ENCODE assay signal across 8 cellular contexts in the genomic region with DNA sequence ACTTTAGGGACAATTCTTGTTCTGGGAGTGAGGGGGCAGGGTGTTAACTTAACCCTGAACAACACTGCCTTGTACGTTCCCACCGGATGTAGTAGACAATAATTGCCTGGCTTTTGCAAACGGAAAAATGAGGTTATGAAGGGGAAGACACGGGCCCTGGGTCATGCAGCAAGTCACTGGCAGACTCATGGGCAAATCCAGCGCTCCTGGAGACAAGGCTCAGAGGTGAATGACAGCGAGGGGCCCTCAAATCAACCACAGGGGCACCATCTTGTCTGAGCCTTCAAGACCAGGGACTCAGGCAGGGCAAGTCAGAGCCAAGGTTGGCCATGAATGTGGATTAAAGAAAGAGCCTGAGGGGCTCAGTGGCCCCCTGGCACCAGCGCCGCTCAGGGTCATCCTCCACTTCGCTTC. TPM values are rescaled to one million over a fixed set of nuclear protein-coding genes. Genes with fewer than 3 reads are reported as not detected.
DNase-seq lines count a peak whose midpoint lies in the region; ATAC-seq and TF ChIP-seq lines count a peak whose summit lies in the region.

No MANE protein-coding gene starts in this region.

- ATAC-seq in GM21786 (IDR thresholded peaks at IDR 0.05; ENCODE audit: unreplicated experiment) (no peak), GM21390 (IDR thresholded peaks at IDR 0.05; ENCODE audit: unreplicated experiment) (no peak)

- H3K4me3 ChIP-seq in GM12864 (ENCODE audit: low read depth, low read length) (peak overlapping the region; percentile 82), SJSA1 (no peak overlapping the region; the same call in 1 of the 2 replicates), rectal smooth muscle tissue (ENCODE audit: low read length) (peak overlapping the region; percentile 95), lower leg skin (ENCODE audit: low read depth, poor library complexity, severe bottlenecking) (no peak overlapping the region)
- H3K4me3 ChIP-seq in effector memory CD4-positive, alpha-beta T cell (ENCODE audit: insufficient read depth, low read depth, low read length, poor library complexity, severe bottlenecking) = peak overlapping the region; percentile 99

- H3K4me1 ChIP-seq in SJSA1 (replicated peaks) (peaks cover 61% of the 10 kb centered on the region), rectal smooth muscle tissue (ENCODE audit: control insufficient read depth, insufficient read depth, low read length) (peaks cover 19% of the 10 kb centered on the region)
- H3K4me1 ChIP-seq in effector memory CD4-positive, alpha-beta T cell (ENCODE audit: control insufficient read depth, insufficient read depth, low read length, poor library complexity, severe bottlenecking) = peaks cover 62% of the 10 kb centered on the region

- TF ChIP-seq CTCF in GM12864 (IDR thresholded peaks at IDR 0.05; ENCODE audit: low read depth, low read length, missing control alignments) (no peak), lower leg skin (IDR thresholded peaks at IDR 0.05) (no peak)

- DNase-seq in GM12864 (ENCODE audit: low read depth) = no peak
- no peak for DNase-seq in SJSA1 (ENCODE audit: low read depth in 1 of 2, low spot score in 2 of 2)
- DNase-seq in effector memory CD4-positive, alpha-beta T cell = no peak
- DNase-seq in lower leg skin (ENCODE audit: low spot score in 2 of 2) = no peak
- DNase-seq in COLO829 (ENCODE audit: low spot score) = no peak

- no peak for TF ChIP-seq POLR2A in lower leg skin (IDR thresholded peaks at IDR 0.05)

- intact Hi-C loops in lower leg skin (cut with DNase I; ENCODE audit: low total_unique reads) = no loop called here

- peak overlapping the region; percentile 84 for H3K27ac ChIP-seq in SJSA1
- H3K27ac ChIP-seq in effector memory CD4-positive, alpha-beta T cell (ENCODE audit: insufficient read depth, low read length, poor library complexity, severe bottlenecking) = peak overlapping the region; percentile 83
- peak overlapping the region; percentile 9 for H3K27ac ChIP-seq in rectal smooth muscle tissue (ENCODE audit: low read depth, low read length)

- 67 to 78% methylated on average over 9 of the region's 9 CpGs for WGBS in lower leg skin, 2 donors

- H3K9me3 ChIP-seq in SJSA1 (replicated peaks) = 0 out of 2 replicates have a peak, but pooled peaks cover 3% of the 10 kb centered on the region
- H3K9me3 ChIP-seq in effector memory CD4-positive, alpha-beta T cell (ENCODE audit: control insufficient read depth, low read length) = no peaks in the 10 kb centered on the region

- no peaks in the 10 kb centered on the region for H3K27me3 ChIP-seq in SJSA1 (replicated peaks)
- H3K27me3 ChIP-seq in effector memory CD4-positive, alpha-beta T cell (replicated peaks; ENCODE audit: control insufficient read depth, insufficient read depth, low read length, poor library complexity, severe bottlenecking) = no peaks in the 10 kb centered on the region
- H3K27me3 ChIP-seq in rectal smooth muscle tissue (ENCODE audit: control insufficient read depth, insufficient read depth, low read length) = peaks cover 2% of the 10 kb centered on the region

- H3K36me3 ChIP-seq in SJSA1 (peaks cover 19% of the 10 kb centered on the region), rectal smooth muscle tissue (ENCODE audit: control insufficient read depth, insufficient read depth, low read length) (no peaks in the 10 kb centered on the region)
- peaks cover 18% of the 10 kb centered on the region for H3K36me3 ChIP-seq in effector memory CD4-positive, alpha-beta T cell (ENCODE audit: control insufficient read depth, insufficient read depth, low read length)

- no peak overlapping the region for H3K9ac ChIP-seq in rectal smooth muscle tissue (ENCODE audit: low read length)

RNA-seq across cellular contexts. Expression of gene RASA3, which starts 2.8 kb away (rescaled TPM):
- total RNA-seq in SJSA1 (2014; rRNA removed; shearing (Covaris generic)) = 17.2 and 19.8 TPM in 2 replicates
- 10 to 100 TPM; 12.9 to 30.5 (median 24.2) TPM for total RNA-seq in lower leg skin

RNA-seq across cellular contexts. Expression of gene CFAP97D2, which starts 49.4 kb away (rescaled TPM):
- total RNA-seq in SJSA1 (2014; rRNA removed; shearing (Covaris generic)) = 0.08 TPM in 1 of 2 replicates, not detected in the other
- total RNA-seq in lower leg skin = not detected

Comparison
In these comparisons a context has a peak if more than half of its experiments do, and no peak if none do; other contexts are left out.
1. H3K4me3 ChIP-seq: peak in GM12864 (single experiment), effector memory CD4-positive, alpha-beta T cell (single experiment) and rectal smooth muscle tissue (single experiment); none in SJSA1 (single experiment) and lower leg skin (single experiment).
2. H3K27ac ChIP-seq: peak in every context shown above with its lines; median percentile 84 in SJSA1; 83 in effector memory CD4-positive, alpha-beta T cell; 9 in rectal smooth muscle tissue.